ENCODE assay signal across 11 cellular contexts in genomic region chr14:30849354-30849753, GRCh38. TPM values are rescaled to one million over a fixed set of nuclear protein-coding genes. Genes with fewer than 3 reads are reported as not detected.
DNase-seq lines count a peak whose midpoint lies in the region; ATAC-seq and TF ChIP-seq lines count a peak whose summit lies in the region.
"Had no signal": no experiment of that assay in that cellular context is flagged by ENCODE, and none has a peak within 500 bp of the region (broad histone marks: within the 10 kb centered on the region; RNA-seq: fewer than 3 reads in every experiment).

No MANE protein-coding gene starts in this region.

- no peaks in the 10 kb centered on the region for H3F3A ChIP-seq in PC-9 (ENCODE audit: insufficient read depth, low read depth)

- no peaks in the 10 kb centered on the region for H4K20me1 ChIP-seq in PC-9 (ENCODE audit: insufficient read depth)

- no peaks in the 10 kb centered on the region for H3K9me3 Mint-ChIP-seq in IgD-negative memory B cell
- no peaks in the 10 kb centered on the region for H3K9me3 Mint-ChIP-seq in activated naive CD4-positive, alpha-beta T cell treated with anti-CD3 and anti-CD28 coated beads for 36 hours
- no peaks in the 10 kb centered on the region for H3K9me3 Mint-ChIP-seq in activated T-helper 2 cell treated with anti-CD3 and anti-CD28 coated beads, Interferon-gamma antibody, Interleukin-2, Interleukin-4, amounts not matched to agents 10 μg/mL and 5 μg/mL and 100 μg/mL, durations not matched to agents 14 hours and 24 hours and 36 hours
- H3K9me3 Mint-ChIP-seq: T-helper 2 cell treated with Interferon-gamma antibody and Interleukin-4, amounts not matched to agents 5 μg/mL and 100 μg/mL, for 36 hours had no signal

- H3K27ac ChIP-seq in PC-9, result no peak overlapping the region

- TF ChIP-seq CTCF in PC-9 (conservative IDR thresholded peaks at IDR 0.05), result no peak

- H3K27ac Mint-ChIP-seq in IgD-negative memory B cell, result peak overlapping the region in 2 of 3 donors; percentile 2 to 39
- H3K27ac Mint-ChIP-seq in activated naive CD4-positive, alpha-beta T cell treated with anti-CD3 and anti-CD28 coated beads for 36 hours, result no peak overlapping the region
- no peak overlapping the region for H3K27ac Mint-ChIP-seq in activated T-helper 2 cell treated with anti-CD3 and anti-CD28 coated beads, Interferon-gamma antibody, Interleukin-2, Interleukin-4, amounts not matched to agents 10 μg/mL and 5 μg/mL and 100 μg/mL, durations not matched to agents 14 hours and 24 hours and 36 hours
- H3K27ac Mint-ChIP-seq: T-helper 2 cell treated with Interferon-gamma antibody and Interleukin-4, amounts not matched to agents 5 μg/mL and 100 μg/mL, for 36 hours had no signal

- no peaks in the 10 kb centered on the region for H3K4me1 ChIP-seq in PC-9 (replicated peaks; ENCODE audit: insufficient read depth)

- no peaks in the 10 kb centered on the region for H3K27me3 ChIP-seq in PC-9 (ENCODE audit: insufficient read depth, low read depth)

- ATAC-seq in GM19397 (IDR thresholded peaks at IDR 0.05; ENCODE audit: unreplicated experiment) (peak; percentile 94), HG02885 (IDR thresholded peaks at IDR 0.05; ENCODE audit: poor library complexity, unreplicated experiment) (peak; percentile 93)

- H3K4me3 ChIP-seq in GM08714 (ENCODE audit: low read length) (peak overlapping the region; percentile 16; the same call in 1 of the 2 replicates), PC-9 (no peak overlapping the region)

- POLR2A ChIA-PET in PC-9 (lab: Charles Lee; ENCODE audit: unreplicated experiment), result no interaction called here

- intact Hi-C loops in activated naive CD4-positive, alpha-beta T cell treated with anti-CD3 and anti-CD28 coated beads for 36 hours (cut with micrococcal nuclease), result no loop called here
- intact Hi-C loops in activated T-helper 2 cell treated with anti-CD3 and anti-CD28 coated beads, Interferon-gamma antibody, Interleukin-2, Interleukin-4, amounts not matched to agents 10 μg/mL and 5 μg/mL and 100 μg/mL, durations not matched to agents 14 hours and 24 hours and 36 hours (cut with micrococcal nuclease), result no loop called here
- intact Hi-C loops in PC-9 (cut with micrococcal nuclease; ENCODE audit: unreplicated experiment), result no loop called here

- no peaks in the 10 kb centered on the region for H3K36me3 ChIP-seq in PC-9 (ENCODE audit: low read depth)

- no peaks in the 10 kb centered on the region for H3K79me2 ChIP-seq in PC-9 (ENCODE audit: low read depth)

- CTCF ChIA-PET in activated naive CD4-positive, alpha-beta T cell treated with anti-CD3 and anti-CD28 coated beads for 36 hours (lab: Charles Lee), result no interaction called here
- CTCF ChIA-PET in PC-9 (lab: Charles Lee), result no interaction called here

- peaks cover 28 to 35% (median 30%) of the 10 kb centered on the region in 3 donors for H3K4me1 Mint-ChIP-seq in IgD-negative memory B cell
- H3K4me1 Mint-ChIP-seq in activated naive CD4-positive, alpha-beta T cell treated with anti-CD3 and anti-CD28 coated beads for 36 hours (ENCODE audit: low read depth), result peaks cover 5% of the 10 kb centered on the region
- peaks cover 5% of the 10 kb centered on the region for H3K4me1 Mint-ChIP-seq in activated T-helper 2 cell treated with anti-CD3 and anti-CD28 coated beads, Interferon-gamma antibody, Interleukin-2, Interleukin-4, amounts not matched to agents 10 μg/mL and 5 μg/mL and 100 μg/mL, durations not matched to agents 14 hours and 24 hours and 36 hours (ENCODE audit: low read depth)

- no peak for DNase-seq in NCI-H187 treated with DMSO at 0.1 percent for 48 hours (lab: John Stamatoyannopoulos, UW)
- no peak for DNase-seq in activated naive CD4-positive, alpha-beta T cell treated with anti-CD3 and anti-CD28 coated beads for 36 hours
- DNase-seq in activated T-helper 2 cell treated with anti-CD3 and anti-CD28 coated beads, Interferon-gamma antibody, Interleukin-2, Interleukin-4, amounts not matched to agents 10 μg/mL and 5 μg/mL and 100 μg/mL, durations not matched to agents 14 hours and 24 hours and 36 hours (ENCODE audit: low spot score), result no peak
- DNase-seq in PC-9, result no peak
- DNase-seq: central memory CD4-positive, alpha-beta T cell; NCI-H524 treated with DMSO at 0.1 percent for 48 hours had no signal

- no peaks in the 10 kb centered on the region for H3K9me3 ChIP-seq in PC-9 (ENCODE audit: insufficient read depth, low read depth)

- no peak overlapping the region for H3K4me2 ChIP-seq in PC-9

- peaks cover 2% of the 10 kb centered on the region for H3K36me3 Mint-ChIP-seq in IgD-negative memory B cell
- H3K36me3 Mint-ChIP-seq in activated naive CD4-positive, alpha-beta T cell treated with anti-CD3 and anti-CD28 coated beads for 36 hours (ENCODE audit: low read depth), result no peaks in the 10 kb centered on the region
- no peaks in the 10 kb centered on the region for H3K36me3 Mint-ChIP-seq in activated T-helper 2 cell treated with anti-CD3 and anti-CD28 coated beads, Interferon-gamma antibody, Interleukin-2, Interleukin-4, amounts not matched to agents 10 μg/mL and 5 μg/mL and 100 μg/mL, durations not matched to agents 14 hours and 24 hours and 36 hours (ENCODE audit: low read depth)

- peaks cover 2% of the 10 kb centered on the region for H3K27me3 Mint-ChIP-seq in IgD-negative memory B cell
- H3K27me3 Mint-ChIP-seq in activated naive CD4-positive, alpha-beta T cell treated with anti-CD3 and anti-CD28 coated beads for 36 hours (ENCODE audit: low read depth), result peaks cover 33% of the 10 kb centered on the region
- H3K27me3 Mint-ChIP-seq in activated T-helper 2 cell treated with anti-CD3 and anti-CD28 coated beads, Interferon-gamma antibody, Interleukin-2, Interleukin-4, amounts not matched to agents 10 μg/mL and 5 μg/mL and 100 μg/mL, durations not matched to agents 14 hours and 24 hours and 36 hours (ENCODE audit: low read depth), result peaks cover 21% of the 10 kb centered on the region

- BruUV-seq in PC-9 (replicated peaks; lab: Mats Ljungman, UMichigan), result no TSS peak

- peak overlapping the region in 1 of 4 donors; percentile 77 for H3K4me3 Mint-ChIP-seq in IgD-negative memory B cell
- no peak overlapping the region for H3K4me3 Mint-ChIP-seq in activated naive CD4-positive, alpha-beta T cell treated with anti-CD3 and anti-CD28 coated beads for 36 hours
- H3K4me3 Mint-ChIP-seq in activated T-helper 2 cell treated with anti-CD3 and anti-CD28 coated beads, Interferon-gamma antibody, Interleukin-2, Interleukin-4, amounts not matched to agents 10 μg/mL and 5 μg/mL and 100 μg/mL, durations not matched to agents 14 hours and 24 hours and 36 hours (ENCODE audit: low read depth), result no peak overlapping the region
- H3K4me3 Mint-ChIP-seq: T-helper 2 cell treated with Interferon-gamma antibody and Interleukin-4, amounts not matched to agents 5 μg/mL and 100 μg/mL, for 36 hours had no signal

- no peak overlapping the region for H2AFZ ChIP-seq in PC-9

- no peaks in the 10 kb centered on the region for H3K9me2 ChIP-seq in PC-9 (ENCODE audit: insufficient read depth)

RNA-seq across cellular contexts. Expression of gene COCH, which starts 25.0 kb away (rescaled TPM):
- 189 TPM for polyA plus RNA-seq in IgD-negative memory B cell
- 1 to 10 TPM; 1.3 TPM for total RNA-seq in activated naive CD4-positive, alpha-beta T cell treated with anti-CD3 and anti-CD28 coated beads for 36 hours
- total RNA-seq in activated T-helper 2 cell treated with anti-CD3 and anti-CD28 coated beads, Interferon-gamma antibody, Interleukin-2, Interleukin-4, amounts not matched to agents 10 μg/mL and 5 μg/mL and 100 μg/mL, durations not matched to agents 14 hours and 24 hours and 36 hours, result 1.7 and 1.9 TPM in 2 replicates
- total RNA-seq in PC-9 (2021), result 1.4 and 1.5 TPM in 2 replicates

Comparison
In these comparisons a context has a peak if more than half of its experiments do, and no peak if none do; other contexts are left out.
1. H3K27ac Mint-ChIP-seq: peak in IgD-negative memory B cell (2 of 3); none in activated naive CD4-positive, alpha-beta T cell treated with anti-CD3 and anti-CD28 coated beads for 36 hours (single experiment) and activated T-helper 2 cell treated with anti-CD3 and anti-CD28 coated beads, Interferon-gamma antibody, Interleukin-2, Interleukin-4, amounts not matched to agents 10 μg/mL and 5 μg/mL and 100 μg/mL, durations not matched to agents 14 hours and 24 hours and 36 hours (single experiment).